Comparison of ENCODE assay signal across 1 cellular context in genomic region chr12:93709386-93709785, GRCh38.
TF ChIP-seq lines count a peak whose summit lies in the region.

No MANE protein-coding gene starts in this region.

TF ChIP-seq in K562, 482 proteins besides CTCF, POLR2A, EP300 and RAD21 (continued from another document):
- TF ChIP-seq CHAMP1 (IDR thresholded peaks at IDR 0.05): peak; percentile 45; the same call in 1 of the 2 replicates
- 0 out of 4 replicates have a peak, but pooled peaks of 1 of the 2 experiments have one; percentile 17 for TF ChIP-seq HDAC1 (IDR thresholded peaks at IDR 0.05)
